29 cellular contexts compared by ENCODE assay signal in genomic region chr3:8210752-8211405, GRCh38.
DNase-seq lines count a peak whose midpoint lies in the region; ATAC-seq and TF ChIP-seq lines count a peak whose summit lies in the region.
"Had no signal": no experiment of that assay in that cellular context is flagged by ENCODE, and none has a peak within 500 bp of the region (broad histone marks: within the 10 kb centered on the region; RNA-seq: fewer than 3 reads in every experiment).

No MANE protein-coding gene starts in this region.

- H3F3A ChIP-seq in PC-3 (ENCODE audit: low read length, unreplicated experiment), result no peaks in the 10 kb centered on the region

- no peak for ATAC-seq in PC-3
- ATAC-seq in HG02840 (IDR thresholded peaks at IDR 0.05; ENCODE audit: low FRiP score, unreplicated experiment), result no peak
- no peak for ATAC-seq in HG03175 (IDR thresholded peaks at IDR 0.05; ENCODE audit: unreplicated experiment)
- no peak for ATAC-seq in stimulated activated naive CD8-positive, alpha-beta T cell treated with anti-CD3 and anti-CD28 coated beads, Interleukin-15, amount 100 ng/mL, for 72 hours
- ATAC-seq: activated CD8-positive, alpha-beta T cell treated with anti-CD3 and anti-CD28 coated beads for 36 hours; HepG2; natural killer cell treated with Interleukin-12 subunit alpha and Interleukin-12 subunit beta and Interleukin-15 and Interleukin-18, amount 100 ng/mL, for 72 hours had no signal

- H3K27me3 Mint-ChIP-seq in stimulated activated naive CD8-positive, alpha-beta T cell treated with anti-CD3 and anti-CD28 coated beads, Interleukin-15, amount 100 ng/mL, for 72 hours, result peaks cover 12% of the 10 kb centered on the region
- H3K27me3 Mint-ChIP-seq: brain had no signal

- H2AFZ ChIP-seq in PC-3 (ENCODE audit: low read length), result no peak overlapping the region
- H2AFZ ChIP-seq: hepatocyte had no signal

- no peaks in the 10 kb centered on the region for H3K79me2 ChIP-seq in PC-3 (ENCODE audit: low read length)
- H3K79me2 ChIP-seq: hepatocyte had no signal

- CTCF ChIA-PET in PC-3 (lab: Charles Lee), result no interaction called here

- H3K4me3 ChIP-seq in PC-3 (ENCODE audit: low read length), result no peak overlapping the region
- no peak overlapping the region for H3K4me3 ChIP-seq in choroid plexus epithelial cell (ENCODE audit: low read depth, low read length)
- H3K4me3 ChIP-seq: hepatocyte, skin epidermis, suprapubic skin had no signal

- H3K9ac ChIP-seq in PC-3 (ENCODE audit: low read length), result no peak overlapping the region

- no peaks in the 10 kb centered on the region for H3K36me3 ChIP-seq in PC-3 (ENCODE audit: low read depth, low read length)
- H3K36me3 ChIP-seq: suprapubic skin had no signal

- POLR2A ChIA-PET in PC-3 (lab: Charles Lee; ENCODE audit: unreplicated experiment), result no interaction called here

- BruUV-seq in PC-3 (replicated peaks; lab: Mats Ljungman, UMichigan), result no TSS peak

- H4K20me1 ChIP-seq in PC-3 (ENCODE audit: low read length), result no peaks in the 10 kb centered on the region

- no peaks in the 10 kb centered on the region for H3K9me2 ChIP-seq in PC-3 (replicated peaks; ENCODE audit: low read length)

- no peak overlapping the region for H3K27ac Mint-ChIP-seq in stimulated activated naive CD8-positive, alpha-beta T cell treated with anti-CD3 and anti-CD28 coated beads, Interleukin-15, amount 100 ng/mL, for 72 hours
- H3K27ac Mint-ChIP-seq: activated CD8-positive, alpha-beta T cell treated with anti-CD3 and anti-CD28 coated beads for 36 hours; activated naive CD4-positive, alpha-beta T cell treated with anti-CD3 and anti-CD28 coated beads for 36 hours; activated T-helper 1 cell treated with anti-CD3 and anti-CD28 coated beads, Interleukin-12 subunit alpha, Interleukin-12 subunit beta, Interleukin-2, Interleukin-4 antibody, amounts not matched to agents 30 ng/mL and 10 ng/mL and 1 ng/mL, durations not matched to agents 14 hours and 24 hours and 36 hours; brain; H9; natural killer cell treated with Interleukin-12 subunit alpha and Interleukin-12 subunit beta and Interleukin-15 and Interleukin-18, amount 100 ng/mL, for 72 hours had no signal

- peaks cover 7% of the 10 kb centered on the region; the same call in 1 of the 2 replicates for H3K27me3 ChIP-seq in PC-3 (ENCODE audit: low read length)
- H3K27me3 ChIP-seq: hepatocyte, suprapubic skin had no signal

- intact Hi-C loops in PC-3 (cut with micrococcal nuclease), result no loop called here

- H3K4me1 Mint-ChIP-seq in stimulated activated naive CD8-positive, alpha-beta T cell treated with anti-CD3 and anti-CD28 coated beads, Interleukin-15, amount 100 ng/mL, for 72 hours, result no peaks in the 10 kb centered on the region

- H3K4me1 ChIP-seq in PC-3 (ENCODE audit: insufficient read depth, low read length), result no peaks in the 10 kb centered on the region
- H3K4me1 ChIP-seq: suprapubic skin had no signal

- no peak overlapping the region for H3K4me3 Mint-ChIP-seq in stimulated activated naive CD8-positive, alpha-beta T cell treated with anti-CD3 and anti-CD28 coated beads, Interleukin-15, amount 100 ng/mL, for 72 hours
- H3K4me3 Mint-ChIP-seq: activated CD8-positive, alpha-beta T cell treated with anti-CD3 and anti-CD28 coated beads for 36 hours; activated naive CD4-positive, alpha-beta T cell treated with anti-CD3 and anti-CD28 coated beads for 36 hours; activated T-helper 1 cell treated with anti-CD3 and anti-CD28 coated beads, Interleukin-12 subunit alpha, Interleukin-12 subunit beta, Interleukin-2, Interleukin-4 antibody, amounts not matched to agents 30 ng/mL and 10 ng/mL and 1 ng/mL, durations not matched to agents 14 hours and 24 hours and 36 hours; brain; H9; natural killer cell treated with Interleukin-12 subunit alpha and Interleukin-12 subunit beta and Interleukin-15 and Interleukin-18, amount 100 ng/mL, for 72 hours had no signal

- no peak overlapping the region for H3K27ac ChIP-seq in PC-3 (ENCODE audit: low read length)
- H3K27ac ChIP-seq: hepatocyte, HL-60, skin epidermis, suprapubic skin had no signal

- no peaks in the 10 kb centered on the region for H3K9me3 Mint-ChIP-seq in stimulated activated naive CD8-positive, alpha-beta T cell treated with anti-CD3 and anti-CD28 coated beads, Interleukin-15, amount 100 ng/mL, for 72 hours
- H3K9me3 Mint-ChIP-seq: activated CD8-positive, alpha-beta T cell treated with anti-CD3 and anti-CD28 coated beads for 36 hours; activated naive CD4-positive, alpha-beta T cell treated with anti-CD3 and anti-CD28 coated beads for 36 hours; activated T-helper 1 cell treated with anti-CD3 and anti-CD28 coated beads, Interleukin-12 subunit alpha, Interleukin-12 subunit beta, Interleukin-2, Interleukin-4 antibody, amounts not matched to agents 30 ng/mL and 10 ng/mL and 1 ng/mL, durations not matched to agents 14 hours and 24 hours and 36 hours; brain; H9; natural killer cell treated with Interleukin-12 subunit alpha and Interleukin-12 subunit beta and Interleukin-15 and Interleukin-18, amount 100 ng/mL, for 72 hours had no signal

- no peaks in the 10 kb centered on the region for H3K9me3 ChIP-seq in PC-3 (ENCODE audit: low read length)
- H3K9me3 ChIP-seq: suprapubic skin had no signal

- TF ChIP-seq CTCF in PC-3 (conservative IDR thresholded peaks at IDR 0.05; ENCODE audit: low read depth, low read length) (no peak), choroid plexus epithelial cell (conservative IDR thresholded peaks at IDR 0.05; ENCODE audit: low read depth, low read length) (no peak)

- H3K4me2 ChIP-seq in PC-3 (ENCODE audit: low read length), result no peak overlapping the region
- H3K4me2 ChIP-seq: hepatocyte had no signal

- DNase-seq in AG08395 (ENCODE audit: low spot score) (peak; percentile 21), PC-3 (peak; percentile 43), choroid plexus epithelial cell (ENCODE audit: low read depth) (peak; percentile 1), iris pigment epithelial cell (ENCODE audit: low read depth) (peak; percentile 7), NCI-H2081 (lab: John Stamatoyannopoulos, UW) (no peak)
- DNase-seq in stimulated activated naive CD8-positive, alpha-beta T cell treated with anti-CD3 and anti-CD28 coated beads, Interleukin-15, amount 100 ng/mL, for 72 hours, result no peak
- DNase-seq: activated CD4-positive, alpha-beta T cell treated with anti-CD3 and anti-CD28 coated beads for 1 hour; activated CD8-positive, alpha-beta memory T cell treated with anti-CD3 and anti-CD28 coated beads, Interleukin-2, amount 50 U/mL, for 48 hours; activated CD8-positive, alpha-beta T cell treated with anti-CD3 and anti-CD28 coated beads for 36 hours; activated naive CD4-positive, alpha-beta T cell treated with anti-CD3 and anti-CD28 coated beads for 36 hours; DND-41; effector memory CD4-positive, alpha-beta T cell; GF-D8; H9; Karpas-422; left cardiac atrium; NCI-H1436 treated with DMSO at 0.1 percent for 48 hours; Right ventricle myocardium superior; stimulated activated naive CD4-positive, alpha-beta T cell had no signal

Comparison
In these comparisons a context has a peak if more than half of its experiments do, and no peak if none do; other contexts are left out.
1. DNase-seq: peak in AG08395 (single experiment), PC-3 (single experiment), choroid plexus epithelial cell (single experiment) and iris pigment epithelial cell (single experiment); none in NCI-H2081 (0 of 2) and stimulated activated naive CD8-positive, alpha-beta T cell treated with anti-CD3 and anti-CD28 coated beads, Interleukin-15, amount 100 ng/mL, for 72 hours (0 of 2).